9 cellular contexts compared by ENCODE assay signal in the genomic region with DNA sequence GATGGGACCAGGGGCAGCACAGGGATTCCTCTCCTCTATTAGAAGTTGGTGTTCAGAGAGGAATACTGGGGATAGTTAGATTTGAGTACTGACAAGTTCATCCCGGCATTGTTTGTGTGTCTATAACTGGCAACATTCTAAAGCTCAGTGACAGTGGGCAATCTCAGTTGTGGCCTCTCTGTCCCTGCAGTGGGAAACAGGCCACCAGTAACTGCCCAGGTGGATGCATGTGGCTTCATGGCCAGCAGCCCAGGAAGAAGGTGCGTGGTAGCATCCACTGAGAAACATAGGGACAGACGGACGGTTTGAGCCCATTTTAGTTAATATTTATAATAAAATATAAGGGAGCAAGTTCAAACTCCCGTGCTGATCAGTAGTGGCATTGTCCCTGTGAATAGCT.
"Had no signal": no experiment of that assay in that cellular context is flagged by ENCODE, and none has a peak within 500 bp of the region (broad histone marks: within the 10 kb centered on the region; RNA-seq: fewer than 3 reads in every experiment).

No MANE protein-coding gene starts in this region.

- H3K4me3 ChIP-seq: esophagus muscularis mucosa, neural progenitor cell, ovary had no signal

- H3K4me1 ChIP-seq: neural progenitor cell had no signal

- H3K27ac ChIP-seq: esophagus muscularis mucosa, neural progenitor cell, ovary had no signal

- DNase-seq: activated CD4-positive, alpha-beta T cell treated with anti-CD3 and anti-CD28 coated beads for 48 hours; activated naive CD4-positive, alpha-beta T cell; dermis blood vessel endothelial cell; stimulated activated CD4-positive, alpha-beta T cell treated with anti-CD3 and anti-CD28 coated beads, Interleukin-1b, Interleukin-23, amount 100 ng/mL, for 48 hours; stimulated activated naive B cell treated with anti-CD40 and anti-IgM and Interleukin-4, amounts not matched to agents 10 μg/mL and 1 μg/mL and 100 μg/mL, for 72 hours had no signal

- ATAC-seq: stimulated activated naive B cell treated with anti-CD40 and anti-IgM and Interleukin-4, amounts not matched to agents 10 μg/mL and 1 μg/mL and 100 μg/mL, for 72 hours; WTC11 had no signal

- H3K36me3 ChIP-seq: neural progenitor cell, ovary had no signal

- H3K27me3 ChIP-seq: esophagus muscularis mucosa, neural progenitor cell, ovary had no signal

- H3K9me3 ChIP-seq: esophagus muscularis mucosa, ovary had no signal
